In genomic region chr5:175489693-175490443, GRCh38 we compare ENCODE assay signal across 1 cellular context.
TF ChIP-seq lines count a peak whose summit lies in the region.

No MANE protein-coding gene starts in this region.

TF ChIP-seq in GM12878, 131 proteins besides CTCF, POLR2A, EP300 and RAD21:
- TF ChIP-seq HDAC2 (IDR thresholded peaks at IDR 0.05) = no peak
